27 cellular contexts compared by ENCODE assay signal in genomic region chr5:123436201-123436600, GRCh38.
"Had no signal": no experiment of that assay in that cellular context is flagged by ENCODE, and none has a peak within 500 bp of the region (broad histone marks: within the 10 kb centered on the region; RNA-seq: fewer than 3 reads in every experiment).

No MANE protein-coding gene starts in this region.

- H3K9me3 Mint-ChIP-seq: nephron had no signal

- ATAC-seq: foreskin keratinocyte; gastroesophageal sphincter; heart left ventricle; left cardiac atrium; left lung; naive thymus-derived CD4-positive, alpha-beta T cell; right lobe of liver had no signal

- H3K27me3 ChIP-seq: esophagus muscularis mucosa, foreskin keratinocyte, gastroesophageal sphincter, heart left ventricle, hepatocyte, left lung, neural progenitor cell, right lobe of liver, stomach, thyroid gland, vagina had no signal

- H3K4me3 Mint-ChIP-seq: naive thymus-derived CD4-positive, alpha-beta T cell; nephron; neural progenitor cell had no signal

- H3K36me3 ChIP-seq: esophagus muscularis mucosa, gastroesophageal sphincter, heart left ventricle, left lung, neural progenitor cell, right lobe of liver, stomach, thyroid gland, vagina had no signal

- H3K4me1 ChIP-seq: esophagus muscularis mucosa, foreskin keratinocyte, gastroesophageal sphincter, heart left ventricle, left lung, neural progenitor cell, vagina had no signal

- DNase-seq: dermis blood vessel endothelial cell; effector memory CD4-positive, alpha-beta T cell; foreskin keratinocyte; heart left ventricle; left cardiac atrium; left lung; mesenchymal stem cell; midbrain; naive thymus-derived CD4-positive, alpha-beta T cell; right lobe of liver; stimulated activated CD4-positive, alpha-beta T cell treated with anti-CD3 and anti-CD28 coated beads, Interleukin-12 subunit alpha, Interleukin-12 subunit beta, amount 100 ng/mL, for 4 hours; stimulated activated CD4-positive, alpha-beta T cell treated with anti-CD3 and anti-CD28 coated beads, Interleukin-1b, Interleukin-23, amount 100 ng/mL, for 48 hours; stimulated activated CD4-positive, alpha-beta T cell treated with anti-CD3 and anti-CD28 coated beads, Interleukin-4, amount 100 ng/mL, for 1 hour; stimulated activated CD8-positive, alpha-beta memory T cell treated with anti-CD3 and anti-CD28 coated beads, Interleukin-4, amount 100 ng/mL, for 48 hours; stimulated activated naive CD4-positive, alpha-beta T cell; stomach; thyroid gland; trophoblast cell had no signal

- H3K36me3 Mint-ChIP-seq: neural progenitor cell had no signal

- H2AFZ ChIP-seq: hepatocyte, neural progenitor cell, parathyroid adenoma had no signal

- H3K27me3 Mint-ChIP-seq: progenitor cell of endocrine pancreas had no signal

- H3K4me3 ChIP-seq: esophagus muscularis mucosa, gastroesophageal sphincter, heart left ventricle, hepatocyte, left lung, neural progenitor cell, right lobe of liver, smooth muscle cell, stomach, thyroid gland, vagina had no signal

- H3K27ac ChIP-seq: esophagus muscularis mucosa, foreskin keratinocyte, gastroesophageal sphincter, heart left ventricle, hepatocyte, left lung, neural progenitor cell, parathyroid adenoma, right lobe of liver, stomach, thyroid gland, vagina had no signal

- H3K9ac ChIP-seq: neural progenitor cell, parathyroid adenoma had no signal

- H3K27ac Mint-ChIP-seq: naive thymus-derived CD4-positive, alpha-beta T cell; nephron; neural progenitor cell; progenitor cell of endocrine pancreas had no signal

- H3K4me1 Mint-ChIP-seq: nephron, neural progenitor cell had no signal

- H3K79me2 ChIP-seq: hepatocyte, parathyroid adenoma had no signal

- H3K4me2 ChIP-seq: hepatocyte, neural progenitor cell, smooth muscle cell had no signal
